ENCODE assay signal across 19 cellular contexts in the genomic region with DNA sequence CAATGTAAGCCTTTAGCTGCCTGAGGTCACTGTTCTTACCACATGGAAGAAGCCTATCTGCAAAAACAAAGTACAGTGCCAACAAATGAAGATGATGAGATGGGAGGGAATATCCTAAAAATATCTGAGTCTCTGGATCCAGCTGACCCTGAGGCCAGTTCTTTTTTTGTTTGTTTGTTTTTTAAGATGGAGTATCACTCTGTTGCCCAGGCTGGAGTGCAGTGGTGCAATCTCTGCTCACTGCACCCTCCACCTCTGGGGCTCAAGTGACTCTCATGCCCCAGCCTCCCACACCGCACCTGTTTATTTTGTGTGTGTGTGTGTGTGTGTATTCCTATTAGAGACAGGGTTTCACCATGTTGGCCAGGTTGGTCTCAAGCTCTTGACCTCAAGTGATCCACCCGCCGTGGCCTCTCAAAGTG.
"Had no signal": no experiment of that assay in that cellular context is flagged by ENCODE, and none has a peak within 500 bp of the region (broad histone marks: within the 10 kb centered on the region; RNA-seq: fewer than 3 reads in every experiment).

No MANE protein-coding gene starts in this region.

- H3K36me3 ChIP-seq: colonic mucosa had no signal

- H3K4me3 ChIP-seq: colonic mucosa, heart right ventricle, suprapubic skin had no signal

- H3K27ac ChIP-seq: colonic mucosa, heart right ventricle, suprapubic skin had no signal

- ATAC-seq: activated T-cell treated with anti-CD3 and anti-CD28 coated beads, Interleukin-2, amount 50 U/mL, for 4 hours; heart right ventricle; left cardiac atrium; stimulated activated naive CD8-positive, alpha-beta T cell treated with anti-CD3 and anti-CD28 coated beads, Interleukin-15, amount 100 ng/mL, for 72 hours had no signal

- DNase-seq: activated CD4-positive, alpha-beta T cell treated with anti-CD3 and anti-CD28 coated beads, Interleukin-2, amount 10 ng/mL, durations not matched to agents 7 days and 5 days; activated CD8-positive, alpha-beta memory T cell treated with anti-CD3 and anti-CD28 coated beads, Interleukin-2, amount 50 U/mL, for 4 hours; activated naive CD4-positive, alpha-beta T cell treated with anti-CD3 and anti-CD28 coated beads, Interleukin-2, amount 10 ng/mL, durations not matched to agents 7 days and 5 days; activated T-cell treated with anti-CD3 and anti-CD28 coated beads, Interleukin-2, amount 50 U/mL, for 4 hours; aorta; colonic mucosa; endodermal cell; heart right ventricle; left cardiac atrium; midbrain; nephron progenitor cell; nucleus accumbens; small intestine; stimulated activated CD4-positive, alpha-beta T cell treated with anti-CD3 and anti-CD28 coated beads, Interleukin-15, amount 100 ng/mL, for 24 hours; stimulated activated CD4-positive, alpha-beta T cell treated with anti-CD3 and anti-CD28 coated beads, Interleukin-2, amount 100 ng/mL, for 48 hours; stimulated activated naive CD8-positive, alpha-beta T cell treated with anti-CD3 and anti-CD28 coated beads, Interleukin-15, amount 100 ng/mL, for 72 hours; T1000; trophoblast cell had no signal

- FAIRE-seq: small intestine had no signal

- H3K27me3 ChIP-seq: colonic mucosa, heart right ventricle, suprapubic skin had no signal

- H3K4me1 ChIP-seq: colonic mucosa, heart right ventricle, suprapubic skin had no signal

- H3K9me3 ChIP-seq: colonic mucosa, heart right ventricle, suprapubic skin had no signal
